Comparison of ENCODE assay signal across 40 cellular contexts in the genomic region with DNA sequence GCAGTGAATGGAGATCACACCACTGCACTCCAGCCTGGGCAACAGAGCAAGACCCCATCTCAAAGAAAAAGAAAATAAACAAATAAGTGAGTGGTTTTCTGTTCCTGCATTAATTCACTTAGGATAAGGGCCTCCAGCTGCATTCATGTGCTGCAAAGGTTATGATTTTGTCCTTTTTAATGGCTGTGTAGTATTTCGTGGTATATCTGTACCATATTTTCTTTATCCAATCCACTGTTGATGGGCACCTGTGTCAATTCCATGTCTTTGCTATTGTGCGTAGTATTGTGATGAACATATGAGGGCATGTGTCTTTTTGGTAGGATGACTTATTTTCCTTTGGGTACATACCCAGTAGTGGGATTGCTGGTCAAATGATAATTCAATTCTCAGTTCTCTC. TPM values are rescaled to one million over a fixed set of nuclear protein-coding genes. Genes with fewer than 3 reads are reported as not detected.
"Had no signal": no experiment of that assay in that cellular context is flagged by ENCODE, and none has a peak within 500 bp of the region (broad histone marks: within the 10 kb centered on the region; RNA-seq: fewer than 3 reads in every experiment).

No MANE protein-coding gene starts in this region.

- DNase-seq: Karpas-422, Kasumi-1, MG63, MM.1S, MV-4-11, NCI-H1048, NCI-H1092, NCI-H1092 treated with DMSO at 0.1 percent for 48 hours, NCI-H1105, NCI-H1105 treated with DMSO at 0.1 percent for 48 hours, NCI-H1417, NCI-H1417 treated with DMSO at 0.1 percent for 48 hours, NCI-H1436, NCI-H1436 treated with DMSO at 0.1 percent for 48 hours, NCI-H146, NCI-H1694, NCI-H187, NCI-H187 treated with DMSO at 0.1 percent for 48 hours, NCI-H1930, NCI-H2029, NCI-H2029 treated with DMSO at 0.1 percent for 48 hours, NCI-H2081, NCI-H2081 treated with DMSO at 0.1 percent for 48 hours, NCI-H2107, NCI-H2171, NCI-H2171 treated with DMSO at 0.1 percent for 48 hours, NCI-H2227 treated with DMSO at 0.1 percent for 48 hours, NCI-H226, NCI-H345, NCI-H446, NCI-H446 treated with DMSO at 0.1 percent for 48 hours, NCI-H510A, NCI-H510A treated with DMSO at 0.1 percent for 48 hours, NCI-H524, NCI-H524 treated with DMSO at 0.1 percent for 48 hours, NCI-H526 had no signal

- H3K4me3 ChIP-seq: MG63 had no signal

- H3K27me3 ChIP-seq: MG63 had no signal

- H3K9me3 ChIP-seq: MG63 had no signal

- H3K36me3 ChIP-seq: MG63 had no signal

RNA-seq across cellular contexts. Expression of gene SLC5A11, which starts 33.9 kb away (rescaled TPM):
- total RNA-seq: LHCN-M2, M059J, MCF 10A, NCI-H460 had no signal
